In genomic region chr17:43418441-43419374, GRCh38 we compare ENCODE assay signal across 8 cellular contexts. TPM values are rescaled to one million over a fixed set of nuclear protein-coding genes. Genes with fewer than 3 reads are reported as not detected.
DNase-seq lines count a peak whose midpoint lies in the region; ATAC-seq and TF ChIP-seq lines count a peak whose summit lies in the region.

No MANE protein-coding gene starts in this region.

- DNase-seq in GM03348 (ENCODE audit: low spot score), result peak; percentile 91
- DNase-seq in NCI-H2171 (lab: John Stamatoyannopoulos, UW), result peak; percentile 86
- DNase-seq in hepatic stellate cell (ENCODE audit: low spot score), result peak; percentile 90
- no peak for DNase-seq in thyroid gland
- no peak for DNase-seq in activated CD4-positive, CD25-positive, alpha-beta regulatory T cell (lab: John Stamatoyannopoulos, UW)
- no peak for DNase-seq in pons (ENCODE audit: low spot score)

- peaks cover 16 to 30% of the 10 kb centered on the region in 2 donors for H3K4me1 ChIP-seq in thyroid gland

- intact Hi-C loops in thyroid gland (cut with DNase I), result no loop called here

- H3K9me3 ChIP-seq in thyroid gland, result no peaks in the 10 kb centered on the region

- H3K27ac ChIP-seq in angular gyrus (ENCODE audit: low read depth, low read length) (peak overlapping the region; percentile 62), thyroid gland (peak overlapping the region; percentile 73 to 91 (median 86))

- no peak for TF ChIP-seq CTCF in thyroid gland (IDR thresholded peaks at IDR 0.05)

- WGBS in thyroid gland, 2 donors, result 87 to 89% methylated on average over 14 to 15 of the region's 18 CpGs

- no peak overlapping the region for H3K4me3 ChIP-seq in thyroid gland (replicated peaks in 1 of 3)

- TF ChIP-seq POLR2A in thyroid gland (IDR thresholded peaks at IDR 0.05), result no peak

- no peaks in the 10 kb centered on the region for H3K36me3 ChIP-seq in thyroid gland

- ATAC-seq in GM18873 (IDR thresholded peaks at IDR 0.05; ENCODE audit: low FRiP score, unreplicated experiment), result no peak

- H3K27me3 ChIP-seq in thyroid gland, result no peaks in the 10 kb centered on the region

RNA-seq across cellular contexts. Expression of gene ARL4D, which starts 19.9 kb away (rescaled TPM):
- 10 to 100 TPM; 32.8 to 57.4 (median 48.9) TPM for total RNA-seq in thyroid gland

Comparison
In these comparisons a context has a peak if more than half of its experiments do, and no peak if none do; other contexts are left out.
1. DNase-seq: peak in GM03348 (single experiment), NCI-H2171 (single experiment) and hepatic stellate cell (single experiment); none in thyroid gland (0 of 2), activated CD4-positive, CD25-positive, alpha-beta regulatory T cell (0 of 4) and pons (single experiment).